In genomic region chr3:149283401-149283800, GRCh38 we compare ENCODE assay signal across 23 cellular contexts. TPM values are rescaled to one million over a fixed set of nuclear protein-coding genes. Genes with fewer than 3 reads are reported as not detected.
DNase-seq lines count a peak whose midpoint lies in the region; ATAC-seq, FAIRE-seq and TF ChIP-seq lines count a peak whose summit lies in the region.
"Had no signal": no experiment of that assay in that cellular context is flagged by ENCODE, and none has a peak within 500 bp of the region (broad histone marks: within the 10 kb centered on the region; RNA-seq: fewer than 3 reads in every experiment).

No MANE protein-coding gene starts in this region.

- H3K9me3 ChIP-seq in breast epithelium, result no peaks in the 10 kb centered on the region

- no peak for DNase-seq in breast epithelium (ENCODE audit: low spot score in 2 of 2)
- no peak for DNase-seq in MCF 10A (ENCODE audit: unreplicated experiment)
- peak; percentile 30 for DNase-seq in bronchial epithelial cell (ENCODE audit: low read depth)
- no peak for DNase-seq in progenitor cell of endocrine pancreas (ENCODE audit: low spot score, unreplicated experiment)
- no peak for DNase-seq in NCI-H1092 (lab: John Stamatoyannopoulos, UW)
- DNase-seq in OCI-M1 (lab: John Stamatoyannopoulos, UW), result no peak
- DNase-seq: 8988T; CD4-positive, CD25-positive, alpha-beta regulatory T cell; GM23248; H9; HFFc6; IMR-90; KG1; NCI-H1048; NCI-H1417 treated with DMSO at 0.1 percent for 48 hours; NCI-H1694 treated with DMSO at 0.1 percent for 48 hours; NCI-H524; NCI-H748 treated with DMSO at 0.1 percent for 48 hours; SHP77 had no signal

- CTCF ChIA-PET in MCF 10A (lab: Yijun Ruan, JAX), result interaction anchor here (0.7 to 0.8 kb wide), 3 partner anchors 14 to 60 kb away, joined by 3 to 5 read pairs (median 4); no protein-coding TSS in a partner anchor

- peak overlapping the region; percentile 70 to 74 for H3K27ac ChIP-seq in breast epithelium
- H3K27ac ChIP-seq: GM23248, RWPE1 had no signal

- intact Hi-C loops in breast epithelium (cut with DNase I; ENCODE audit: low total_unique reads), result no loop called here
- intact Hi-C loops in MCF 10A (cut with micrococcal nuclease), result no loop called here

- TF ChIP-seq CTCF in breast epithelium (IDR thresholded peaks at IDR 0.05) (no peak), MCF 10A (IDR thresholded peaks at IDR 0.05; ENCODE audit: unreplicated experiment) (no peak), bronchial epithelial cell (IDR thresholded peaks at IDR 0.05; ENCODE audit: insufficient read depth, low read length, severe bottlenecking) (no peak), progenitor cell of endocrine pancreas (IDR thresholded peaks at IDR 0.05; ENCODE audit: unreplicated experiment) (no peak)

- H3K4me3 ChIP-seq in breast epithelium (no peak overlapping the region), bronchial epithelial cell (ENCODE audit: low read depth, low read length) (no peak overlapping the region)
- H3K4me3 ChIP-seq: GM23248 had no signal

- H3K27me3 ChIP-seq in breast epithelium (no peaks in the 10 kb centered on the region), bronchial epithelial cell (ENCODE audit: control insufficient read depth, insufficient read depth, low read length) (no peaks in the 10 kb centered on the region)

- no peaks in the 10 kb centered on the region for H3K4me1 ChIP-seq in breast epithelium

- POLR2A ChIA-PET in MCF 10A (lab: Yijun Ruan, JAX), result no interaction called here

- no peaks in the 10 kb centered on the region for H3K9me3 Mint-ChIP-seq in MCF 10A (ENCODE audit: unreplicated experiment)
- H3K9me3 Mint-ChIP-seq in progenitor cell of endocrine pancreas (ENCODE audit: low read depth), result peaks cover 10% of the 10 kb centered on the region
- H3K9me3 Mint-ChIP-seq: CD4-positive, CD25-positive, alpha-beta regulatory T cell; H9; HFFc6 had no signal

- H3K4me1 Mint-ChIP-seq in MCF 10A (ENCODE audit: insufficient read depth, unreplicated experiment) (peaks cover 10% of the 10 kb centered on the region), progenitor cell of endocrine pancreas (ENCODE audit: low read depth) (peaks cover 21% of the 10 kb centered on the region)

- no peaks in the 10 kb centered on the region for H3K36me3 Mint-ChIP-seq in MCF 10A (ENCODE audit: insufficient read depth, unreplicated experiment)
- peaks cover 2% of the 10 kb centered on the region for H3K36me3 Mint-ChIP-seq in progenitor cell of endocrine pancreas (ENCODE audit: insufficient read depth)
- H3K36me3 Mint-ChIP-seq: CD4-positive, CD25-positive, alpha-beta regulatory T cell had no signal

- no TSS peak for BruUV-seq in MCF 10A (replicated peaks; lab: Mats Ljungman, UMichigan)

- H3K36me3 ChIP-seq in breast epithelium (no peaks in the 10 kb centered on the region), bronchial epithelial cell (ENCODE audit: control insufficient read depth, insufficient read depth, low read length) (no peaks in the 10 kb centered on the region)

- no peaks in the 10 kb centered on the region for H3K27me3 Mint-ChIP-seq in MCF 10A (ENCODE audit: insufficient read depth, unreplicated experiment)
- H3K27me3 Mint-ChIP-seq in progenitor cell of endocrine pancreas, result no peaks in the 10 kb centered on the region
- H3K27me3 Mint-ChIP-seq: CD4-positive, CD25-positive, alpha-beta regulatory T cell had no signal

- no peak for TF ChIP-seq POLR2A in breast epithelium (IDR thresholded peaks at IDR 0.05)

- no peak for FAIRE-seq in bronchial epithelial cell (lab: Jason Lieb, UNC)
- FAIRE-seq: D721Med, GM18507 had no signal

- no peak overlapping the region for H3K27ac Mint-ChIP-seq in MCF 10A (ENCODE audit: low read depth, unreplicated experiment)
- peak overlapping the region; percentile 69 for H3K27ac Mint-ChIP-seq in progenitor cell of endocrine pancreas
- H3K27ac Mint-ChIP-seq: CD4-positive, CD25-positive, alpha-beta regulatory T cell; HFFc6 had no signal

- no peak for ATAC-seq in HG03520 (IDR thresholded peaks at IDR 0.05; ENCODE audit: unreplicated experiment)

- no peak overlapping the region for H3K4me3 Mint-ChIP-seq in MCF 10A (ENCODE audit: unreplicated experiment)
- H3K4me3 Mint-ChIP-seq in progenitor cell of endocrine pancreas (ENCODE audit: low read depth), result no peak overlapping the region
- H3K4me3 Mint-ChIP-seq: CD4-positive, CD25-positive, alpha-beta regulatory T cell; H9; HFFc6 had no signal

RNA-seq across cellular contexts. Expression of gene TM4SF18, which starts 50.0 kb away (rescaled TPM):
- total RNA-seq in breast epithelium, result 10 to 100 TPM in 2 of 3 donors, 1 to 10 TPM in 1; 7.2 to 43.8 (median 25.9) TPM
- not detected in 2 replicates for total RNA-seq in MCF 10A (2022)
- total RNA-seq in bronchial epithelial cell, result not detected in 2 replicates
- total RNA-seq in progenitor cell of endocrine pancreas, result 0.36 TPM in 1 of 2 replicates, not detected in the other
- total RNA-seq: CD4-positive, CD25-positive, alpha-beta regulatory T cell; GM23248 had no signal
